ENCODE assay signal across 2 cellular contexts in genomic region chr12:52926596-52927241, GRCh38.
TF ChIP-seq lines count a peak whose summit lies in the region.

No MANE protein-coding gene starts in this region.

TF ChIP-seq in GM23338, 12 proteins besides CTCF, POLR2A, EP300 and RAD21:
- TF ChIP-seq ZNF114 (CRISPR knock-in tag; IDR thresholded peaks at IDR 0.05) (no peak), JUNB (IDR thresholded peaks at IDR 0.05; ENCODE audit: unreplicated experiment) (no peak), NANOG (IDR thresholded peaks at IDR 0.05; ENCODE audit: borderline replicate concordance) (no peak), ZNF462 (CRISPR knock-in tag; IDR thresholded peaks at IDR 0.05) (no peak), ETS1 (IDR thresholded peaks at IDR 0.05) (no peak), EZH2phosphoT487 (IDR thresholded peaks at IDR 0.05; ENCODE audit: unreplicated experiment) (no peak), REST (IDR thresholded peaks at IDR 0.05; ENCODE audit: unreplicated experiment) (no peak), CREB1 (CRISPR knock-in tag; IDR thresholded peaks at IDR 0.05; ENCODE audit: low read depth) (no peak), EZH2 (IDR thresholded peaks at IDR 0.05; ENCODE audit: low read depth, unreplicated experiment) (no peak), ZNF331 (CRISPR knock-in tag; IDR thresholded peaks at IDR 0.05; ENCODE audit: low read depth) (no peak), STAT1 (IDR thresholded peaks at IDR 0.05; ENCODE audit: unreplicated experiment) (no peak), POLR2AphosphoS5 (IDR thresholded peaks at IDR 0.05; ENCODE audit: low read depth) (no peak)

TF ChIP-seq in HepG2, 621 proteins besides CTCF, POLR2A, EP300 and RAD21:
- TF ChIP-seq DMAP1 (CRISPR knock-in tag; IDR thresholded peaks at IDR 0.05) (peak; percentile 0; the same call in 1 of the 2 replicates), HINFP (CRISPR knock-in tag; IDR thresholded peaks at IDR 0.05; ENCODE audit: low read depth) (no peak), NCOR1 (IDR thresholded peaks at IDR 0.05; ENCODE audit: borderline replicate concordance, low read length) (0 out of 2 replicates have a peak, but pooled peaks have one; percentile 4), ZNF343 (CRISPR knock-in tag; IDR thresholded peaks at IDR 0.05) (0 out of 2 replicates have a peak, but pooled peaks have one; percentile 0), CHD4 (IDR thresholded peaks at IDR 0.05; ENCODE audit: borderline replicate concordance, low read length) (peak; percentile 90; the same call in 1 of the 2 replicates), ZNF333 (CRISPR knock-in tag; IDR thresholded peaks at IDR 0.05; ENCODE audit: borderline replicate concordance) (0 out of 2 replicates have a peak, but pooled peaks have one; percentile 26), ZNF777 (CRISPR knock-in tag; IDR thresholded peaks at IDR 0.05) (no peak), MEIS1 (CRISPR knock-in tag; IDR thresholded peaks at IDR 0.05; ENCODE audit: borderline replicate concordance) (0 out of 2 replicates have a peak, but pooled peaks have one; percentile 8), ZSCAN31 (CRISPR knock-in tag; IDR thresholded peaks at IDR 0.05; ENCODE audit: low read depth) (0 out of 2 replicates have a peak, but pooled peaks have one; percentile 20), ZNF24 (IDR thresholded peaks at IDR 0.05) (peak; percentile 97), ZNF34 (CRISPR knock-in tag; IDR thresholded peaks at IDR 0.05; ENCODE audit: borderline replicate concordance) (0 out of 2 replicates have a peak, but pooled peaks have one; percentile 9), ZNF607 (CRISPR knock-in tag; IDR thresholded peaks at IDR 0.05; ENCODE audit: borderline replicate concordance) (0 out of 2 replicates have a peak, but pooled peaks have one; percentile 5), CBX5 (CRISPR knock-in tag; IDR thresholded peaks at IDR 0.05; ENCODE audit: borderline replicate concordance) (no peak)
